1 cellular context compared by ENCODE assay signal in the genomic region with DNA sequence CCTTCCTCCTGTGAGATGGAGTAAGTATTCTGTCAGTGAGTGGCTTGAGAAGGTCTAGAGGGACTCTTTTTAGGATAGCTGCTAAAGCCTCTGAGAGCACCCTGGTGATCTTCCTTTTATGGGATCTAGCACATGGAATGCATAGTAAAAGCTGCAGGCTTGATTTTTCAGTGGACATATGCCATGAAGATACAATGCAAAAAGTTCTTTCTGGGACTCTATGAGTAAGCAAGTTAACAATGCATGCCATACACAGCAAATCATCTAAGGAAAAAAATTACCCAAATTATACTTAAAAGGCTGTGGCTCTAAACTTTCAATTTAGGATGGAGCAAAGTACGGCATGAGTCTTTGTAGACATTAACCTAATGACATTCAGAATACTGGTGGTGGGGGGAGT.
TF ChIP-seq lines count a peak whose summit lies in the region.

No MANE protein-coding gene starts in this region.

TF ChIP-seq in IMR-90, 13 proteins besides CTCF, POLR2A, EP300 and RAD21:
- no peak for TF ChIP-seq RFX5 (IDR thresholded peaks at IDR 0.05; ENCODE audit: low read depth, low read length)
- TF ChIP-seq MXI1 (IDR thresholded peaks at IDR 0.05; ENCODE audit: borderline replicate concordance, low read depth, low read length): no peak
- TF ChIP-seq BHLHE40 (IDR thresholded peaks at IDR 0.05; ENCODE audit: low read depth, low read length): no peak
- no peak for TF ChIP-seq NFE2L2 (IDR thresholded peaks at IDR 0.05; ENCODE audit: low read depth, low read length)
- TF ChIP-seq CEBPB (IDR thresholded peaks at IDR 0.05; ENCODE audit: low read depth, low read length): no peak
- TF ChIP-seq FOS (IDR thresholded peaks at IDR 0.05; ENCODE audit: low read depth, low read length): no peak
- no peak for TF ChIP-seq RCOR1 (IDR thresholded peaks at IDR 0.05; ENCODE audit: insufficient replicate concordance, low read length)
- TF ChIP-seq, protein P1, sequence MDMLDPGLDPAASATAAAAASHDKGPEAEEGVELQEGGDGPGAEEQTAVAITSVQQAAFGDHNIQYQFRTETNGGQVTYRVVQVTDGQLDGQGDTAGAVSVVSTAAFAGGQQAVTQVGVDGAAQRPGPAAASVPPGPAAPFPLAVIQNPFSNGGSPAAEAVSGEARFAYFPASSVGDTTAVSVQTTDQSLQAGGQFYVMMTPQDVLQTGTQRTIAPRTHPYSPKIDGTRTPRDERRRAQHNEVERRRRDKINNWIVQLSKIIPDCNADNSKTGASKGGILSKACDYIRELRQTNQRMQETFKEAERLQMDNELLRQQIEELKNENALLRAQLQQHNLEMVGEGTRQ (IDR thresholded peaks at IDR 0.05; ENCODE audit: low read depth, low read length): no peak
- TF ChIP-seq MAFK (IDR thresholded peaks at IDR 0.05; ENCODE audit: low read depth, low read length): no peak
- no peak for TF ChIP-seq MAZ (IDR thresholded peaks at IDR 0.05; ENCODE audit: borderline replicate concordance, low read depth, low read length)
- TF ChIP-seq ELK1 (IDR thresholded peaks at IDR 0.05; ENCODE audit: borderline replicate concordance, low read depth, low read length): no peak
- no peak for TF ChIP-seq SMC3 (IDR thresholded peaks at IDR 0.05; ENCODE audit: low read depth, low read length)
- no peak for TF ChIP-seq CHD1 (IDR thresholded peaks at IDR 0.05; ENCODE audit: low read depth, low read length)
